In genomic region chr11:116504541-116505149, GRCh38 we compare ENCODE assay signal across 13 cellular contexts.
DNase-seq lines count a peak whose midpoint lies in the region; ATAC-seq and TF ChIP-seq lines count a peak whose summit lies in the region.
"Had no signal": no experiment of that assay in that cellular context is flagged by ENCODE, and none has a peak within 500 bp of the region (broad histone marks: within the 10 kb centered on the region; RNA-seq: fewer than 3 reads in every experiment).

No MANE protein-coding gene starts in this region.

- DNase-seq in NCI-H82 (lab: John Stamatoyannopoulos, UW): peak; percentile 42
- DNase-seq in NCI-H82 treated with DMSO at 0.1 percent for 48 hours (lab: John Stamatoyannopoulos, UW; ENCODE audit: unreplicated experiment): no peak
- DNase-seq in NCI-H446 treated with DMSO at 0.1 percent for 48 hours (lab: John Stamatoyannopoulos, UW): peak; percentile 60
- DNase-seq in endodermal cell: peak; percentile 43
- DNase-seq in type B pancreatic cell (ENCODE audit: extremely low spot score, unreplicated experiment): no peak
- no peak for DNase-seq in SIG-M5 (lab: John Stamatoyannopoulos, UW)
- no peak for DNase-seq in cerebellar nuclear complex (lab: John Stamatoyannopoulos, UW)
- DNase-seq: NCI-H187 treated with DMSO at 0.1 percent for 48 hours, NCI-H2171, NCI-H510A treated with DMSO at 0.1 percent for 48 hours, SHP77 had no signal

- no peaks in the 10 kb centered on the region for H3K4me1 ChIP-seq in endodermal cell (ENCODE audit: control insufficient read depth, insufficient read depth, low read length)

- no peaks in the 10 kb centered on the region for H3K36me3 Mint-ChIP-seq in endodermal cell (ENCODE audit: low read depth)
- peaks cover 3% of the 10 kb centered on the region for H3K36me3 Mint-ChIP-seq in type B pancreatic cell

- no peak overlapping the region for H3K4me3 ChIP-seq in endodermal cell (ENCODE audit: low read length)
- H3K4me3 ChIP-seq: BLaER1 treated with 17β-estradiol and CSF1 and Interleukin-3, amounts not matched to agents 10 nM and 100 nM had no signal

- peaks cover 8% of the 10 kb centered on the region for H3K4me1 Mint-ChIP-seq in endodermal cell
- peaks cover 48% of the 10 kb centered on the region for H3K4me1 Mint-ChIP-seq in type B pancreatic cell (ENCODE audit: unreplicated experiment)

- H3K27me3 Mint-ChIP-seq in endodermal cell (ENCODE audit: insufficient read depth): peaks cover 33% of the 10 kb centered on the region
- H3K27me3 Mint-ChIP-seq in type B pancreatic cell: peaks cover 68% of the 10 kb centered on the region

- no peak for TF ChIP-seq CTCF in endodermal cell (conservative IDR thresholded peaks at IDR 0.05)
- TF ChIP-seq CTCF in type B pancreatic cell (conservative IDR thresholded peaks at IDR 0.05): no peak

- ATAC-seq in HG02885 (IDR thresholded peaks at IDR 0.05; ENCODE audit: poor library complexity, unreplicated experiment): no peak

- WGBS in endodermal cell (ENCODE audit: insufficient coverage in 1 of 2, insufficient read length in 1 of 2), 2 experiments: 82 to 89% methylated on average over 10 to 12 of the region's 13 CpGs

- H3K9me3 Mint-ChIP-seq in endodermal cell (no peaks in the 10 kb centered on the region), type B pancreatic cell (no peaks in the 10 kb centered on the region)

- peaks cover 5% of the 10 kb centered on the region for H3K27me3 ChIP-seq in endodermal cell (ENCODE audit: control insufficient read depth, insufficient read depth, low read length, poor library complexity, severe bottlenecking)

- no peak overlapping the region for H3K27ac Mint-ChIP-seq in endodermal cell
- H3K27ac Mint-ChIP-seq in type B pancreatic cell: no peak overlapping the region

- H3K36me3 ChIP-seq in endodermal cell (ENCODE audit: control insufficient read depth, insufficient read depth, low read length): no peaks in the 10 kb centered on the region
- H3K36me3 ChIP-seq: BLaER1 treated with 17β-estradiol and CSF1 and Interleukin-3, amounts not matched to agents 10 nM and 100 nM had no signal

- no peak overlapping the region for H3K9ac ChIP-seq in endodermal cell (ENCODE audit: extremely low read depth, low read length, poor library complexity, severe bottlenecking)
- H3K9ac ChIP-seq: BLaER1 treated with 17β-estradiol and CSF1 and Interleukin-3, amounts not matched to agents 10 nM and 100 nM had no signal

- H3K9me3 ChIP-seq in endodermal cell (ENCODE audit: control insufficient read depth, low read length): no peaks in the 10 kb centered on the region
- H3K9me3 ChIP-seq: BLaER1 treated with 17β-estradiol and CSF1 and Interleukin-3, amounts not matched to agents 10 nM and 100 nM had no signal

- H3K4me3 Mint-ChIP-seq in endodermal cell (no peak overlapping the region), type B pancreatic cell (peak overlapping the region; percentile 27)

- H3K27ac ChIP-seq in endodermal cell (ENCODE audit: low read depth, low read length): no peak overlapping the region
- H3K27ac ChIP-seq: BLaER1 treated with 17β-estradiol and CSF1 and Interleukin-3, amounts not matched to agents 10 nM and 100 nM had no signal

Comparison
In these comparisons a context has a peak if more than half of its experiments do, and no peak if none do; other contexts are left out.
1. DNase-seq: peak in NCI-H82 (single experiment), NCI-H446 treated with DMSO at 0.1 percent for 48 hours (single experiment) and endodermal cell (single experiment); none in NCI-H82 treated with DMSO at 0.1 percent for 48 hours (single experiment), type B pancreatic cell (single experiment), SIG-M5 (single experiment) and cerebellar nuclear complex (0 of 2).